Comparison of ENCODE assay signal across 13 cellular contexts in the genomic region with DNA sequence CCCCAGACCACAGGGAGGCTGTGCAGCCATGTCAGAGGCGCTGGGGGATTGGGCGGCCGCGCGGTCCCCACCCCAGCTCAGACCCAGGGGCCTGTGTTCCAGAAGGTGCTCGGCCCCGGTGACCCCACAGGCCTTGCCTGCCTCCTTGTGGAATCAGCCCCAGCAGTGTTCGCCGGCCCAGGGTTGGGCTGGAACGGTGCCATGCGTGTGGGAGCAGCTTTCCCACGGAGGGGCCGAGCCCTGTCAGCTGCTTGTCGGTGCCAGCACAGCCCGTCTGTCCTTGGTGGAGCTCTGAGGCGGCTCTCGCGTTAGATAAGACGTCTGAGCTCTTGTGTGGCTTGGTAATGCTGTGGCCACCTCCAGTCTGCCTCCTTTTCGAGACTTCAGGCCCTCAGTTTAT. TPM values are rescaled to one million over a fixed set of nuclear protein-coding genes. Genes with fewer than 3 reads are reported as not detected.
DNase-seq lines count a peak whose midpoint lies in the region; ATAC-seq and TF ChIP-seq lines count a peak whose summit lies in the region.
"Had no signal": no experiment of that assay in that cellular context is flagged by ENCODE, and none has a peak within 500 bp of the region (broad histone marks: within the 10 kb centered on the region; RNA-seq: fewer than 3 reads in every experiment).

No MANE protein-coding gene starts in this region.

- peak overlapping the region; percentile 8 for H3K27ac ChIP-seq in right cardiac atrium (ENCODE audit: low read length)
- H3K27ac ChIP-seq: BLaER1 treated with 17β-estradiol and CSF1 and Interleukin-3, amounts not matched to agents 10 nM and 100 nM; KMS-11 had no signal

- H3K4me1 ChIP-seq in right cardiac atrium (ENCODE audit: control insufficient read depth, insufficient read depth, low read length), result peaks cover 8% of the 10 kb centered on the region

- 27% methylated on average over 20 of the region's 20 CpGs for WGBS in right cardiac atrium

- H3K9me3 ChIP-seq in right cardiac atrium (ENCODE audit: control insufficient read depth, low read length), result no peaks in the 10 kb centered on the region
- H3K9me3 ChIP-seq: BLaER1 treated with 17β-estradiol and CSF1 and Interleukin-3, amounts not matched to agents 10 nM and 100 nM had no signal

- DNase-seq in G401 (ENCODE audit: low spot score) (peak; percentile 71), cardiac fibroblast (ENCODE audit: low read depth in 2 of 2) (peak; percentile 38 to 84), right cardiac atrium (peak; percentile 90 to 95 (median 95)), sciatic nerve (ENCODE audit: low spot score) (peak; percentile 86), iPS-NIHi7 (ENCODE audit: extremely low spot score) (no peak), islet precursor cell (no peak), Kasumi-1 (lab: John Stamatoyannopoulos, UW) (no peak)
- DNase-seq: activated T-cell treated with anti-CD3 and anti-CD28 coated beads, Interleukin-2, amount 50 U/mL, for 4 hours; NCI-H69 had no signal

- no peaks in the 10 kb centered on the region for H3K27me3 ChIP-seq in right cardiac atrium (ENCODE audit: control insufficient read depth, insufficient read depth)
- H3K27me3 ChIP-seq: BLaER1 treated with 17β-estradiol and CSF1 and Interleukin-3, amounts not matched to agents 10 nM and 100 nM had no signal

- peak; percentile 74 to 82 for ATAC-seq in right cardiac atrium
- ATAC-seq in sciatic nerve, result peak; percentile 79
- no peak for ATAC-seq in GM19395 (IDR thresholded peaks at IDR 0.05; ENCODE audit: unreplicated experiment)
- ATAC-seq: activated T-cell treated with anti-CD3 and anti-CD28 coated beads, Interleukin-2, amount 50 U/mL, for 4 hours; stimulated activated effector memory CD8-positive, alpha-beta T cell treated with anti-CD3 and anti-CD28 coated beads, Interleukin-12 subunit alpha, Interleukin-12 subunit beta, amount 100 ng/mL, for 72 hours had no signal

- in situ Hi-C loops in G401 (cut with HindIII; ENCODE audit: low sequenced_read_pairs), result no loop called here

- no peak overlapping the region for H3K4me3 ChIP-seq in cardiac fibroblast (replicated peaks in 1 of 2; ENCODE audit: low read depth in 2 of 2, low read length in 2 of 2)
- no peak overlapping the region for H3K4me3 ChIP-seq in right cardiac atrium (ENCODE audit: low read length)
- H3K4me3 ChIP-seq: BLaER1 treated with 17β-estradiol and CSF1 and Interleukin-3, amounts not matched to agents 10 nM and 100 nM had no signal

- intact Hi-C loops in right cardiac atrium (cut with DNase I), result no loop called here
- intact Hi-C loops in sciatic nerve (cut with DNase I), result no loop called here

- no peak for TF ChIP-seq CTCF in cardiac fibroblast (IDR thresholded peaks at IDR 0.05; ENCODE audit: low read depth, low read length)

RNA-seq across cellular contexts. Expression of gene ZFYVE21, which starts 8.5 kb away (rescaled TPM):
- total RNA-seq in G401 (2014; rRNA removed; shearing (Covaris generic)), result 18.1 and 23.4 TPM in 2 replicates
- total RNA-seq in right cardiac atrium (10 to 100 TPM; 42.0 to 61.0 (median 52.4) TPM), sciatic nerve (86.6 TPM)
- polyA plus RNA-seq in right cardiac atrium, result 66.8 TPM

RNA-seq across cellular contexts. Expression of gene XRCC3, which starts 8.9 kb away (rescaled TPM):
- total RNA-seq in G401 (2014; rRNA removed; shearing (Covaris generic)), result 52.7 and 53.0 TPM in 2 replicates
- total RNA-seq in right cardiac atrium, result 1 to 10 TPM; 2.1 to 5.6 (median 2.4) TPM
- polyA plus RNA-seq in right cardiac atrium, result 2.2 TPM
- 4.6 TPM for total RNA-seq in sciatic nerve

Comparison
In these comparisons a context has a peak if more than half of its experiments do, and no peak if none do; other contexts are left out.
1. DNase-seq: peak in G401 (single experiment), cardiac fibroblast (2 of 2), right cardiac atrium (3 of 3) and sciatic nerve (single experiment); none in iPS-NIHi7 (single experiment), islet precursor cell (single experiment) and Kasumi-1 (0 of 2).